In the genomic region with DNA sequence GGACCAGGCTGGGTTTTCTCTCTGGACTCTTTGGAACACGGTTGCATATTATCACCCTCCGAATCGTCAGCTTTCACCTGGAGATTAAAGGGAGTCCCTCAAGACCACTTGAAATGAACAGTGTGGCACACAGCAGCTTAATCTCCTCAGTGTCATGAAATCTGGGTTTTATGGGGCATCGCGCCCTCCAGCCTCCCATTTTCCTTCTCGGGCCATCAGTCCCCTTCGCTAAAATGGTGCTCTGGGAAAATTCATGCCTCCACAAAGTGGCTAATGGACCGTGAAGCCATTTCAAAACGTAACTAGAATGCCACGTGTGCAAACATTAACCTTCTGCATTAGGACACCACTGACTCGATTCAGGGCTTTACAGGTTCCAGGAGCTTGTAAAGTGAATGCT, we compare ENCODE assay signal across 29 cellular contexts. TPM values are rescaled to one million over a fixed set of nuclear protein-coding genes. Genes with fewer than 3 reads are reported as not detected.
DNase-seq lines count a peak whose midpoint lies in the region; ATAC-seq and TF ChIP-seq lines count a peak whose summit lies in the region.
"Had no signal": no experiment of that assay in that cellular context is flagged by ENCODE, and none has a peak within 500 bp of the region (broad histone marks: within the 10 kb centered on the region; RNA-seq: fewer than 3 reads in every experiment).

No MANE protein-coding gene starts in this region.

- no peak for TF ChIP-seq POLR2A in thyroid gland (IDR thresholded peaks at IDR 0.05)

- no peaks in the 10 kb centered on the region for H3K4me1 ChIP-seq in parathyroid adenoma
- no peaks in the 10 kb centered on the region for H3K4me1 ChIP-seq in PC-3 (ENCODE audit: insufficient read depth, low read length)
- no peaks in the 10 kb centered on the region for H3K4me1 ChIP-seq in thyroid gland
- H3K4me1 ChIP-seq: heart right ventricle, sigmoid colon, upper lobe of right lung had no signal

- ATAC-seq in PC-3 (no peak), HG03097 (IDR thresholded peaks at IDR 0.05; ENCODE audit: low FRiP score, unreplicated experiment) (no peak)
- ATAC-seq: activated CD4-positive, CD25-positive, alpha-beta regulatory T cell treated with anti-CD3 and anti-CD28 coated beads, Interleukin-2, amount 50 U/mL, for 24 hours; HCT116; heart right ventricle; left cardiac atrium; stimulated activated effector memory CD8-positive, alpha-beta T cell treated with anti-CD3 and anti-CD28 coated beads, Interleukin-12 subunit alpha, Interleukin-12 subunit beta, amount 100 ng/mL, for 72 hours; upper lobe of right lung had no signal

- peak; percentile 7 for DNase-seq in NCI-H2227 (lab: John Stamatoyannopoulos, UW; ENCODE audit: unreplicated experiment)
- no peak for DNase-seq in NCI-H2227 treated with DMSO at 0.1 percent for 48 hours (lab: John Stamatoyannopoulos, UW)
- peak; percentile 21 for DNase-seq in NCI-H1092 treated with DMSO at 0.1 percent for 48 hours (lab: John Stamatoyannopoulos, UW)
- peak; percentile 41 for DNase-seq in WERI-Rb-1
- DNase-seq in PC-3, result no peak
- no peak for DNase-seq in thyroid gland
- DNase-seq: activated CD4-positive, alpha-beta memory T cell treated with anti-CD3 and anti-CD28 coated beads for 36 hours; activated CD8-positive, alpha-beta memory T cell treated with anti-CD3 and anti-CD28 coated beads, Interleukin-2, amount 50 U/mL, for 4 hours; activated naive CD4-positive, alpha-beta T cell treated with anti-CD3 and anti-CD28 coated beads for 36 hours; heart right ventricle; left cardiac atrium; MM.1S; NCI-H187 treated with DMSO at 0.1 percent for 48 hours; sigmoid colon; SK-N-SH; stimulated activated CD4-positive, alpha-beta T cell treated with anti-CD3 and anti-CD28 coated beads, Interleukin-4, amount 100 ng/mL, for 24 hours; substantia nigra; upper lobe of right lung had no signal

- no TSS peak for BruUV-seq in PC-3 (replicated peaks; lab: Mats Ljungman, UMichigan)

- CTCF ChIA-PET in PC-3 (lab: Charles Lee), result no interaction called here

- no peak for TF ChIP-seq CTCF in WERI-Rb-1 (IDR thresholded peaks at IDR 0.05; ENCODE audit: low read depth, low read length)
- TF ChIP-seq CTCF in parathyroid adenoma (IDR thresholded peaks at IDR 0.05), result no peak
- TF ChIP-seq CTCF in PC-3 (conservative IDR thresholded peaks at IDR 0.05; ENCODE audit: low read depth, low read length), result no peak
- TF ChIP-seq CTCF in thyroid gland (IDR thresholded peaks at IDR 0.05), result no peak

- intact Hi-C loops in PC-3 (cut with micrococcal nuclease), result no loop called here
- intact Hi-C loops in thyroid gland (cut with DNase I), result no loop called here

- H3F3A ChIP-seq in PC-3 (ENCODE audit: low read length, unreplicated experiment), result no peaks in the 10 kb centered on the region

- H3K36me3 ChIP-seq in WERI-Rb-1 (no peaks in the 10 kb centered on the region), parathyroid adenoma (ENCODE audit: control insufficient read depth, insufficient read depth, low read length) (no peaks in the 10 kb centered on the region), PC-3 (ENCODE audit: low read depth, low read length) (no peaks in the 10 kb centered on the region), thyroid gland (no peaks in the 10 kb centered on the region)
- H3K36me3 ChIP-seq: heart right ventricle, sigmoid colon, upper lobe of right lung had no signal

- H3K9me3 ChIP-seq in WERI-Rb-1 (ENCODE audit: severe bottlenecking), result no peaks in the 10 kb centered on the region
- no peaks in the 10 kb centered on the region for H3K9me3 ChIP-seq in parathyroid adenoma (ENCODE audit: control insufficient read depth, low read length)
- no peaks in the 10 kb centered on the region for H3K9me3 ChIP-seq in PC-3 (ENCODE audit: low read length)
- no peaks in the 10 kb centered on the region for H3K9me3 ChIP-seq in thyroid gland
- H3K9me3 ChIP-seq: heart right ventricle, sigmoid colon, SK-N-SH, upper lobe of right lung had no signal

- H4K20me1 ChIP-seq in PC-3 (ENCODE audit: low read length), result no peaks in the 10 kb centered on the region

- POLR2A ChIA-PET in PC-3 (lab: Charles Lee; ENCODE audit: unreplicated experiment), result no interaction called here

- H3K9me2 ChIP-seq in PC-3 (replicated peaks; ENCODE audit: low read length), result no peaks in the 10 kb centered on the region
- H3K9me2 ChIP-seq: SK-N-SH had no signal

- H3K4me2 ChIP-seq in parathyroid adenoma (ENCODE audit: low read length), result no peak overlapping the region
- H3K4me2 ChIP-seq in PC-3 (ENCODE audit: low read length), result no peak overlapping the region
- H3K4me2 ChIP-seq: KMS-11, SK-N-SH had no signal

- H3K9ac ChIP-seq in parathyroid adenoma, result no peak overlapping the region
- no peak overlapping the region for H3K9ac ChIP-seq in PC-3 (ENCODE audit: low read length)
- H3K9ac ChIP-seq: KMS-11, SK-N-SH had no signal

- H3K27ac ChIP-seq in WERI-Rb-1 (peak overlapping the region; percentile 85), parathyroid adenoma (no peak overlapping the region), PC-3 (ENCODE audit: low read length) (no peak overlapping the region), thyroid gland (no peak overlapping the region)
- H3K27ac ChIP-seq: heart right ventricle, KMS-11, sigmoid colon, upper lobe of right lung had no signal

- H2AFZ ChIP-seq in parathyroid adenoma (peak overlapping the region; percentile 42), PC-3 (ENCODE audit: low read length) (no peak overlapping the region)

- H3K4me3 ChIP-seq in WERI-Rb-1 (ENCODE audit: low read depth, low read length), result peak overlapping the region; percentile 19; the same call in 1 of the 2 replicates
- H3K4me3 ChIP-seq in parathyroid adenoma (ENCODE audit: low read depth, low read length), result no peak overlapping the region
- no peak overlapping the region for H3K4me3 ChIP-seq in PC-3 (ENCODE audit: low read length)
- H3K4me3 ChIP-seq in thyroid gland (replicated peaks in 1 of 3), result no peak overlapping the region
- H3K4me3 ChIP-seq: heart right ventricle, sigmoid colon, upper lobe of right lung had no signal

- 38 to 45% methylated on average over 11 of the region's 11 CpGs for WGBS in thyroid gland, 2 donors

- H3K27me3 ChIP-seq in WERI-Rb-1 (ENCODE audit: insufficient read depth, low read depth, severe bottlenecking) (no peaks in the 10 kb centered on the region), parathyroid adenoma (ENCODE audit: control insufficient read depth, insufficient read depth, low read length) (no peaks in the 10 kb centered on the region), PC-3 (ENCODE audit: low read length) (no peaks in the 10 kb centered on the region), thyroid gland (no peaks in the 10 kb centered on the region)
- H3K27me3 ChIP-seq: sigmoid colon, upper lobe of right lung had no signal

- H3K79me2 ChIP-seq in parathyroid adenoma (no peaks in the 10 kb centered on the region), PC-3 (ENCODE audit: low read length) (no peaks in the 10 kb centered on the region)

RNA-seq across cellular contexts. Expression of a gene that starts 26.0 kb away (rescaled TPM):
- total RNA-seq in PC-3 (2014; rRNA removed) (0.15 TPM in 1 of 2 replicates, not detected in the other), thyroid gland (1 to 10 TPM in 3 of 4 donors, not detected in 1; 1.3 to 2.1 (median 1.6) TPM)
- total RNA-seq: A673; activated CD4-positive, alpha-beta memory T cell treated with anti-CD3 and anti-CD28 coated beads for 36 hours; activated naive CD4-positive, alpha-beta T cell treated with anti-CD3 and anti-CD28 coated beads for 36 hours; activated T-helper 1 cell treated with anti-CD3 and anti-CD28 coated beads, Interleukin-12 subunit alpha, Interleukin-12 subunit beta, Interleukin-2, Interleukin-4 antibody, amounts not matched to agents 30 ng/mL and 10 ng/mL and 1 ng/mL, durations not matched to agents 14 hours and 24 hours and 36 hours; B cell; Daoy had no signal

RNA-seq across cellular contexts. Expression of a gene that starts 28.8 kb away (rescaled TPM):
- total RNA-seq in PC-3 (2014; rRNA removed) (0.04 TPM in 1 of 2 replicates, not detected in the other), thyroid gland (not detected)
- total RNA-seq: A673; activated CD4-positive, alpha-beta memory T cell treated with anti-CD3 and anti-CD28 coated beads for 36 hours; activated naive CD4-positive, alpha-beta T cell treated with anti-CD3 and anti-CD28 coated beads for 36 hours; activated T-helper 1 cell treated with anti-CD3 and anti-CD28 coated beads, Interleukin-12 subunit alpha, Interleukin-12 subunit beta, Interleukin-2, Interleukin-4 antibody, amounts not matched to agents 30 ng/mL and 10 ng/mL and 1 ng/mL, durations not matched to agents 14 hours and 24 hours and 36 hours; B cell; Daoy; heart right ventricle; left cardiac atrium; posterior vena cava; sigmoid colon; upper lobe of right lung had no signal

Comparison
In these comparisons a context has a peak if more than half of its experiments do, and no peak if none do; other contexts are left out.
1. DNase-seq: peak in NCI-H2227 (single experiment), NCI-H1092 treated with DMSO at 0.1 percent for 48 hours (single experiment) and WERI-Rb-1 (single experiment); none in NCI-H2227 treated with DMSO at 0.1 percent for 48 hours (single experiment), PC-3 (single experiment) and thyroid gland (0 of 2).